In genomic region chr13:30114586-30115256, GRCh38 we compare ENCODE assay signal across 1 cellular context.
TF ChIP-seq lines count a peak whose summit lies in the region.

No MANE protein-coding gene starts in this region.

TF ChIP-seq in HEK293, 187 proteins besides CTCF, POLR2A, EP300 and RAD21 (continued from another document):
- TF ChIP-seq, protein P1, sequence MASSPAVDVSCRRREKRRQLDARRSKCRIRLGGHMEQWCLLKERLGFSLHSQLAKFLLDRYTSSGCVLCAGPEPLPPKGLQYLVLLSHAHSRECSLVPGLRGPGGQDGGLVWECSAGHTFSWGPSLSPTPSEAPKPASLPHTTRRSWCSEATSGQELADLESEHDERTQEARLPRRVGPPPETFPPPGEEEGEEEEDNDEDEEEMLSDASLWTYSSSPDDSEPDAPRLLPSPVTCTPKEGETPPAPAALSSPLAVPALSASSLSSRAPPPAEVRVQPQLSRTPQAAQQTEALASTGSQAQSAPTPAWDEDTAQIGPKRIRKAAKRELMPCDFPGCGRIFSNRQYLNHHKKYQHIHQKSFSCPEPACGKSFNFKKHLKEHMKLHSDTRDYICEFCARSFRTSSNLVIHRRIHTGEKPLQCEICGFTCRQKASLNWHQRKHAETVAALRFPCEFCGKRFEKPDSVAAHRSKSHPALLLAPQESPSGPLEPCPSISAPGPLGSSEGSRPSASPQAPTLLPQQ (tag by site-specific recombination; IDR thresholded peaks at IDR 0.05) = 0 out of 2 replicates have a peak, but pooled peaks have one; percentile 35
- TF ChIP-seq HOXA7 (CRISPR knock-in tag; IDR thresholded peaks at IDR 0.05; ENCODE audit: borderline replicate concordance) (no peak), ZNF501 (tag by site-specific recombination; IDR thresholded peaks at IDR 0.05) (no peak), ZNF362 (tag by site-specific recombination; IDR thresholded peaks at IDR 0.05) (no peak), SCRT2 (tag by site-specific recombination; IDR thresholded peaks at IDR 0.05) (no peak), ZFHX2 (tag by site-specific recombination; conservative IDR thresholded peaks at IDR 0.05) (peak; percentile 81), TCF7L2 (IDR thresholded peaks at IDR 0.05; ENCODE audit: borderline replicate concordance, low read depth, low read length) (no peak), ZNF311 (tag by site-specific recombination; IDR thresholded peaks at IDR 0.05; ENCODE audit: borderline replicate concordance) (no peak), ZEB2 (tag by site-specific recombination; IDR thresholded peaks at IDR 0.05) (0 out of 2 replicates have a peak, but pooled peaks have one; percentile 15), ZBTB21 (tag by site-specific recombination; IDR thresholded peaks at IDR 0.05) (no peak)
- TF ChIP-seq, protein P2, sequence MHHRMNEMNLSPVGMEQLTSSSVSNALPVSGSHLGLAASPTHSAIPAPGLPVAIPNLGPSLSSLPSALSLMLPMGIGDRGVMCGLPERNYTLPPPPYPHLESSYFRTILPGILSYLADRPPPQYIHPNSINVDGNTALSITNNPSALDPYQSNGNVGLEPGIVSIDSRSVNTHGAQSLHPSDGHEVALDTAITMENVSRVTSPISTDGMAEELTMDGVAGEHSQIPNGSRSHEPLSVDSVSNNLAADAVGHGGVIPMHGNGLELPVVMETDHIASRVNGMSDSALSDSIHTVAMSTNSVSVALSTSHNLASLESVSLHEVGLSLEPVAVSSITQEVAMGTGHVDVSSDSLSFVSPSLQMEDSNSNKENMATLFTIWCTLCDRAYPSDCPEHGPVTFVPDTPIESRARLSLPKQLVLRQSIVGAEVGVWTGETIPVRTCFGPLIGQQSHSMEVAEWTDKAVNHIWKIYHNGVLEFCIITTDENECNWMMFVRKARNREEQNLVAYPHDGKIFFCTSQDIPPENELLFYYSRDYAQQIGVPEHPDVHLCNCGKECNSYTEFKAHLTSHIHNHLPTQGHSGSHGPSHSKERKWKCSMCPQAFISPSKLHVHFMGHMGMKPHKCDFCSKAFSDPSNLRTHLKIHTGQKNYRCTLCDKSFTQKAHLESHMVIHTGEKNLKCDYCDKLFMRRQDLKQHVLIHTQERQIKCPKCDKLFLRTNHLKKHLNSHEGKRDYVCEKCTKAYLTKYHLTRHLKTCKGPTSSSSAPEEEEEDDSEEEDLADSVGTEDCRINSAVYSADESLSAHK (tag by site-specific recombination; IDR thresholded peaks at IDR 0.05) = no peak
- TF ChIP-seq, protein P3, sequence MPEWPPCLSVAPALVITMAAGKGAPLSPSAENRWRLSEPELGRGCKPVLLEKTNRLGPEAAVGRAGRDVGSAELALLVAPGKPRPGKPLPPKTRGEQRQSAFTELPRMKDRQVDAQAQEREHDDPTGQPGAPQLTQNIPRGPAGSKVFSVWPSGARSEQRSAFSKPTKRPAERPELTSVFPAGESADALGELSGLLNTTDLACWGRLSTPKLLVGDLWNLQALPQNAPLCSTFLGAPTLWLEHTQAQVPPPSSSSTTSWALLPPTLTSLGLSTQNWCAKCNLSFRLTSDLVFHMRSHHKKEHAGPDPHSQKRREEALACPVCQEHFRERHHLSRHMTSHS (tag by site-specific recombination; IDR thresholded peaks at IDR 0.05) = no peak
- TF ChIP-seq, protein P4, sequence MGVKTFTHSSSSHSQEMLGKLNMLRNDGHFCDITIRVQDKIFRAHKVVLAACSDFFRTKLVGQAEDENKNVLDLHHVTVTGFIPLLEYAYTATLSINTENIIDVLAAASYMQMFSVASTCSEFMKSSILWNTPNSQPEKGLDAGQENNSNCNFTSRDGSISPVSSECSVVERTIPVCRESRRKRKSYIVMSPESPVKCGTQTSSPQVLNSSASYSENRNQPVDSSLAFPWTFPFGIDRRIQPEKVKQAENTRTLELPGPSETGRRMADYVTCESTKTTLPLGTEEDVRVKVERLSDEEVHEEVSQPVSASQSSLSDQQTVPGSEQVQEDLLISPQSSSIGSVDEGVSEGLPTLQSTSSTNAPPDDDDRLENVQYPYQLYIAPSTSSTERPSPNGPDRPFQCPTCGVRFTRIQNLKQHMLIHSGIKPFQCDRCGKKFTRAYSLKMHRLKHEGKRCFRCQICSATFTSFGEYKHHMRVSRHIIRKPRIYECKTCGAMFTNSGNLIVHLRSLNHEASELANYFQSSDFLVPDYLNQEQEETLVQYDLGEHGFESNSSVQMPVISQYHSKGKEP (tag by site-specific recombination; IDR thresholded peaks at IDR 0.05) = peak; percentile 88
TF ChIP-seq in HEK293: peak in this region for 18.
